Comparison of ENCODE assay signal across 11 cellular contexts in the genomic region with DNA sequence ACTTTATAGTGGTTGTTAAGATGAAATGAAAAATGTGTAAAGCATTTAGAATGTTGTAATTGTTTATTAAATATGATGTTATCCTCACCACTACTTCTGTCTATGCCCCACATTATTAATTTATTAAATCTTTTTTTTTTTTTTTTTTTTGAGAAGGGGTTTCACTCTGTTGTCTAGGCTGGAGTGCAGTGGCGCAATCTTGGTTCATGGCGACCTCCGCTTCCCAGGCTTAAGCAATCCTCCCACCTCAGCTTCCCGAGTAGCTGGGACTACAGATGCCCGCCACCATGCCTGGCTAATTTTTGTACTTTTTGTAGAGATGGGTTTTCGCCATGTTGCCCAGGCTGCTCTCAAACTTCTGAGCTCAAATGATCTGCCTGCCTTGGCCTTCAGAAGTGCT. TPM values are rescaled to one million over a fixed set of nuclear protein-coding genes. Genes with fewer than 3 reads are reported as not detected.
"Had no signal": no experiment of that assay in that cellular context is flagged by ENCODE, and none has a peak within 500 bp of the region (broad histone marks: within the 10 kb centered on the region; RNA-seq: fewer than 3 reads in every experiment).

No MANE protein-coding gene starts in this region.

- H3K4me2 ChIP-seq: GM23338 had no signal

- H3K36me3 ChIP-seq: HAP-1 had no signal

- ATAC-seq: GM23338, HCT116 had no signal

- H3K4me3 Mint-ChIP-seq: GM23338, H9, HFFc6 had no signal

- H3K4me3 ChIP-seq: GM23248, GM23338, HAP-1 had no signal

- H3K27ac Mint-ChIP-seq: GM23338, H9, HFFc6 had no signal

- H3K9ac ChIP-seq: GM23248 had no signal

- H3K27ac ChIP-seq: GM23248 had no signal

- H3K4me1 ChIP-seq: HAP-1 had no signal

- DNase-seq: GM23248, GOT3, H7, H9, HCEC 1CT, HFFc6 had no signal

RNA-seq across cellular contexts. Expression of a gene that starts 7.5 kb away (rescaled TPM):
- total RNA-seq: GM23248, GM23338, H1, H4, H7, H9, HFFc6 had no signal
- polyA plus RNA-seq: GM23248, GM23338, H1 had no signal
